ENCODE assay signal across 20 cellular contexts in the genomic region with DNA sequence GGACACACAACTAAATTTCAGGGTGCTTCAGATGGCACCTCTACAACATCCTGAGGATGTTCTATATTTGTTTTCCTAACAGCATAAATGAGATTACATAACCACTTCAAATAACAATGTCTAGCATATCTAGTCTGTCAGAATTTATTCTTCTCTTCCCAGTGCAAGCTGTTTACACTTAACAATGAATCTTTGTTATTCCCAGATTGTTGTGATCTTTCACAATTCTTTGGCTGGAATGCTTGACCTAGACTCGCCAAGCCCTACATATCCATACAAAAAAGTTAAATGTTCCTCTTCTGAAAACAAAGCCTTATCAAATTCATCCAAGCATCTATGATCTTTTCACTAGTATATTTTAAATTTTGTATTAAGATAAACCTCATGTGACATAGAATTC.
DNase-seq lines count a peak whose midpoint lies in the region; ATAC-seq, FAIRE-seq and TF ChIP-seq lines count a peak whose summit lies in the region.
"Had no signal": no experiment of that assay in that cellular context is flagged by ENCODE, and none has a peak within 500 bp of the region (broad histone marks: within the 10 kb centered on the region; RNA-seq: fewer than 3 reads in every experiment).

No MANE protein-coding gene starts in this region.

- H3K27me3 Mint-ChIP-seq in CD4-positive, alpha-beta T cell, result no peaks in the 10 kb centered on the region
- H3K27me3 Mint-ChIP-seq: B cell; stimulated activated memory B cell treated with anti-CD40 and anti-IgM and Interleukin-4, amounts not matched to agents 10 μg/mL and 1 μg/mL and 100 μg/mL, for 72 hours had no signal

- peak overlapping the region; percentile 83 for H3K27ac Mint-ChIP-seq in CD4-positive, alpha-beta T cell
- H3K27ac Mint-ChIP-seq: activated CD8-positive, alpha-beta T cell treated with anti-CD3 and anti-CD28 coated beads, Interleukin-2, amount 10 ng/mL, durations not matched to agents 7 days and 5 days; B cell; GM23338; stimulated activated memory B cell treated with anti-CD40 and anti-IgM and Interleukin-4, amounts not matched to agents 10 μg/mL and 1 μg/mL and 100 μg/mL, for 72 hours had no signal

- ATAC-seq in CD4-positive, alpha-beta T cell (ENCODE audit: poor library complexity), result peak; percentile 51
- ATAC-seq in GM19452 (IDR thresholded peaks at IDR 0.05; ENCODE audit: unreplicated experiment) (no peak), body of pancreas (no peak), HG02852 (IDR thresholded peaks at IDR 0.05; ENCODE audit: unreplicated experiment) (no peak)
- ATAC-seq: activated CD8-positive, alpha-beta T cell treated with anti-CD3 and anti-CD28 coated beads, Interleukin-2, amount 10 ng/mL, durations not matched to agents 7 days and 5 days; GM23338; stimulated activated memory B cell treated with anti-CD40 and anti-IgM and Interleukin-4, amounts not matched to agents 10 μg/mL and 1 μg/mL and 100 μg/mL, for 72 hours had no signal

- CTCF ChIA-PET in CD4-positive, alpha-beta T cell (lab: Charles Lee), result no interaction called here

- H3K27me3 ChIP-seq in CD4-positive, alpha-beta T cell (ENCODE audit: control insufficient read depth, insufficient read depth, low read length), result no peaks in the 10 kb centered on the region
- H3K27me3 ChIP-seq in neutrophil (no peaks in the 10 kb centered on the region), body of pancreas (no peaks in the 10 kb centered on the region)
- H3K27me3 ChIP-seq: right lobe of liver, thyroid gland had no signal

- WGBS in body of pancreas, 2 donors, result 56 to 61% methylated on average over 1 of the region's 1 CpG

- TF ChIP-seq POLR2A in H54 (IDR thresholded peaks at IDR 0.05; ENCODE audit: low read depth, low read length) (no peak), body of pancreas (IDR thresholded peaks at IDR 0.05) (no peak)

- peak overlapping the region; percentile 56 for H3K4me3 Mint-ChIP-seq in CD4-positive, alpha-beta T cell
- H3K4me3 Mint-ChIP-seq: activated CD8-positive, alpha-beta T cell treated with anti-CD3 and anti-CD28 coated beads, Interleukin-2, amount 10 ng/mL, durations not matched to agents 7 days and 5 days; B cell; GM23338; stimulated activated memory B cell treated with anti-CD40 and anti-IgM and Interleukin-4, amounts not matched to agents 10 μg/mL and 1 μg/mL and 100 μg/mL, for 72 hours had no signal

- H3K9me3 ChIP-seq in CD4-positive, alpha-beta T cell (ENCODE audit: control insufficient read depth, low read length), result no peaks in the 10 kb centered on the region
- H3K9me3 ChIP-seq in neutrophil (no peaks in the 10 kb centered on the region), body of pancreas (no peaks in the 10 kb centered on the region)
- H3K9me3 ChIP-seq: right lobe of liver, thyroid gland had no signal

- FAIRE-seq in H54 (lab: Jason Lieb, UNC), result peak; percentile 15
- FAIRE-seq: bronchial epithelial cell had no signal

- H3K36me3 Mint-ChIP-seq in CD4-positive, alpha-beta T cell (ENCODE audit: low read depth), result peaks cover 96% of the 10 kb centered on the region

- H3K4me1 Mint-ChIP-seq in CD4-positive, alpha-beta T cell (ENCODE audit: low read depth), result peaks cover 12% of the 10 kb centered on the region
- H3K4me1 Mint-ChIP-seq: B cell; GM23338; stimulated activated memory B cell treated with anti-CD40 and anti-IgM and Interleukin-4, amounts not matched to agents 10 μg/mL and 1 μg/mL and 100 μg/mL, for 72 hours had no signal

- POLR2A ChIA-PET in CD4-positive, alpha-beta T cell (lab: Charles Lee), result no interaction called here

- H3K36me3 ChIP-seq in neutrophil (peaks cover 93% of the 10 kb centered on the region), body of pancreas (replicated peaks in 1 of 2; ENCODE audit: insufficient read depth in 1 of 2, low read depth in 2 of 2) (peaks cover 4 to 20% of the 10 kb centered on the region in 2 donors)

- TF ChIP-seq CTCF in CD4-positive, alpha-beta T cell (IDR thresholded peaks at IDR 0.05), result no peak
- TF ChIP-seq CTCF in neutrophil (IDR thresholded peaks at IDR 0.05) (no peak), body of pancreas (IDR thresholded peaks at IDR 0.05) (no peak)

- intact Hi-C loops in CD4-positive, alpha-beta T cell (cut with DNase I, micrococcal nuclease), result loop anchor here (5.0 to 10.0 kb wide), 3 partner anchors 62 to 735 kb away; a partner anchor contains a TSS
- intact Hi-C loops in body of pancreas (cut with DNase I), result no loop called here

- H3K9me3 Mint-ChIP-seq in CD4-positive, alpha-beta T cell, result no peaks in the 10 kb centered on the region
- H3K9me3 Mint-ChIP-seq: GM23338; stimulated activated memory B cell treated with anti-CD40 and anti-IgM and Interleukin-4, amounts not matched to agents 10 μg/mL and 1 μg/mL and 100 μg/mL, for 72 hours had no signal

- H3K4me1 ChIP-seq in neutrophil (ENCODE audit: control insufficient read depth in 1 of 2, insufficient read depth in 1 of 2, low read depth in 1 of 2, low read length in 1 of 2), result no peaks in the 10 kb centered on the region
- H3K4me1 ChIP-seq in body of pancreas, result peaks cover 7% of the 10 kb centered on the region
- H3K4me1 ChIP-seq: thyroid gland had no signal

- H3K27ac ChIP-seq in CD4-positive, alpha-beta T cell (ENCODE audit: low read depth, low read length), result no peak overlapping the region
- H3K27ac ChIP-seq in neutrophil, result peak overlapping the region; percentile 14
- no peak overlapping the region for H3K27ac ChIP-seq in body of pancreas
- H3K27ac ChIP-seq: epithelial cell of prostate, thyroid gland had no signal

- no peak for DNase-seq in CD4-positive, alpha-beta T cell
- DNase-seq in H54 (ENCODE audit: insufficient read length, low spot score) (no peak), fibroblast of gingiva (ENCODE audit: low read depth) (peak; percentile 27), body of pancreas (no peak)
- DNase-seq: activated CD8-positive, alpha-beta T cell treated with anti-CD3 and anti-CD28 coated beads, Interleukin-2, amount 10 ng/mL, durations not matched to agents 7 days and 5 days; EL; glutamatergic neuron; NCI-H1436 treated with DMSO at 0.1 percent for 48 hours; NCI-H2171 treated with DMSO at 0.1 percent for 48 hours; NCI-H526 treated with DMSO at 0.1 percent for 48 hours; right lobe of liver; thyroid gland had no signal

- H3K4me3 ChIP-seq in neutrophil (ENCODE audit: low read depth in 1 of 2, low read length in 1 of 2) (no peak overlapping the region), body of pancreas (no peak overlapping the region)
- H3K4me3 ChIP-seq: GM23338, right lobe of liver, thyroid gland had no signal
